ENCODE assay signal across 23 cellular contexts in genomic region chr5:80152778-80153177, GRCh38.
DNase-seq lines count a peak whose midpoint lies in the region; ATAC-seq and TF ChIP-seq lines count a peak whose summit lies in the region.
"Had no signal": no experiment of that assay in that cellular context is flagged by ENCODE, and none has a peak within 500 bp of the region (broad histone marks: within the 10 kb centered on the region; RNA-seq: fewer than 3 reads in every experiment).

No MANE protein-coding gene starts in this region.

- H3K27me3 Mint-ChIP-seq in activated naive CD4-positive, alpha-beta T cell treated with anti-CD3 and anti-CD28 coated beads, Interleukin-2, amount 50 U/mL, for 24 hours = no peaks in the 10 kb centered on the region
- H3K27me3 Mint-ChIP-seq in T-helper 2 cell treated with Interferon-gamma antibody and Interleukin-4, amounts not matched to agents 5 μg/mL and 100 μg/mL, for 36 hours (ENCODE audit: low read depth) = no peaks in the 10 kb centered on the region
- no peaks in the 10 kb centered on the region for H3K27me3 Mint-ChIP-seq in central memory CD8-positive, alpha-beta T cell
- H3K27me3 Mint-ChIP-seq: activated B cell treated with CpG ODN at 0.5 μM for 24 hours had no signal

- H3K36me3 Mint-ChIP-seq in activated naive CD4-positive, alpha-beta T cell treated with anti-CD3 and anti-CD28 coated beads, Interleukin-2, amount 50 U/mL, for 24 hours = peaks cover 24% of the 10 kb centered on the region
- peaks cover 72% of the 10 kb centered on the region for H3K36me3 Mint-ChIP-seq in T-helper 2 cell treated with Interferon-gamma antibody and Interleukin-4, amounts not matched to agents 5 μg/mL and 100 μg/mL, for 36 hours (ENCODE audit: low read depth)
- H3K36me3 Mint-ChIP-seq in central memory CD8-positive, alpha-beta T cell (ENCODE audit: insufficient read depth) = peaks cover 27% of the 10 kb centered on the region

- peak overlapping the region in 3 of 4 donors; percentile 4 to 68 (median 56) for H3K27ac ChIP-seq in tibial nerve
- no peak overlapping the region for H3K27ac ChIP-seq in psoas muscle
- no peak overlapping the region for H3K27ac ChIP-seq in esophagus squamous epithelium
- H3K27ac ChIP-seq: neural progenitor cell, thoracic aorta had no signal

- peaks cover 0 to 38% (median 4%) of the 10 kb centered on the region in 3 donors for H3K36me3 ChIP-seq in tibial nerve
- no peaks in the 10 kb centered on the region for H3K36me3 ChIP-seq in psoas muscle (ENCODE audit: insufficient read depth in 1 of 2, low read depth in 1 of 2)
- H3K36me3 ChIP-seq in esophagus squamous epithelium = peaks cover 0 to 100% (median 0%) of the 10 kb centered on the region in 3 donors
- H3K36me3 ChIP-seq: thoracic aorta had no signal

- peaks cover 77% of the 10 kb centered on the region for H3K4me1 Mint-ChIP-seq in activated naive CD4-positive, alpha-beta T cell treated with anti-CD3 and anti-CD28 coated beads, Interleukin-2, amount 50 U/mL, for 24 hours
- peaks cover 41% of the 10 kb centered on the region for H3K4me1 Mint-ChIP-seq in T-helper 2 cell treated with Interferon-gamma antibody and Interleukin-4, amounts not matched to agents 5 μg/mL and 100 μg/mL, for 36 hours (ENCODE audit: low read depth)
- peaks cover 15% of the 10 kb centered on the region for H3K4me1 Mint-ChIP-seq in central memory CD8-positive, alpha-beta T cell

- TF ChIP-seq POLR2A in tibial nerve (IDR thresholded peaks at IDR 0.05) (no peak), esophagus squamous epithelium (IDR thresholded peaks at IDR 0.05) (no peak)

- no peaks in the 10 kb centered on the region for H3K9me3 Mint-ChIP-seq in activated naive CD4-positive, alpha-beta T cell treated with anti-CD3 and anti-CD28 coated beads, Interleukin-2, amount 50 U/mL, for 24 hours
- H3K9me3 Mint-ChIP-seq in T-helper 2 cell treated with Interferon-gamma antibody and Interleukin-4, amounts not matched to agents 5 μg/mL and 100 μg/mL, for 36 hours = no peaks in the 10 kb centered on the region
- H3K9me3 Mint-ChIP-seq in central memory CD8-positive, alpha-beta T cell = no peaks in the 10 kb centered on the region
- H3K9me3 Mint-ChIP-seq: activated B cell treated with CpG ODN at 0.5 μM for 24 hours, neural progenitor cell had no signal

- TF ChIP-seq CTCF in tibial nerve (IDR thresholded peaks at IDR 0.05) (no peak), psoas muscle (IDR thresholded peaks at IDR 0.05) (no peak), esophagus squamous epithelium (IDR thresholded peaks at IDR 0.05) (no peak)

- intact Hi-C loops in psoas muscle (cut with DNase I) (no loop called here), esophagus squamous epithelium (cut with DNase I) (no loop called here)

- peak; percentile 40 for ATAC-seq in central memory CD8-positive, alpha-beta T cell (replicated peaks; ENCODE audit: extremely low read depth, poor library complexity, severe bottlenecking)
- no peak for ATAC-seq in HG02840 (IDR thresholded peaks at IDR 0.05; ENCODE audit: low FRiP score, unreplicated experiment)
- ATAC-seq in psoas muscle = no peak

- H3K9me3 ChIP-seq in tibial nerve (no peaks in the 10 kb centered on the region), psoas muscle (no peaks in the 10 kb centered on the region), esophagus squamous epithelium (no peaks in the 10 kb centered on the region)
- H3K9me3 ChIP-seq: thoracic aorta had no signal

- peak overlapping the region; percentile 91 for H3K27ac Mint-ChIP-seq in activated naive CD4-positive, alpha-beta T cell treated with anti-CD3 and anti-CD28 coated beads, Interleukin-2, amount 50 U/mL, for 24 hours
- H3K27ac Mint-ChIP-seq in T-helper 2 cell treated with Interferon-gamma antibody and Interleukin-4, amounts not matched to agents 5 μg/mL and 100 μg/mL, for 36 hours = peak overlapping the region; percentile 10
- H3K27ac Mint-ChIP-seq in central memory CD8-positive, alpha-beta T cell (ENCODE audit: low read depth) = no peak overlapping the region
- H3K27ac Mint-ChIP-seq: activated B cell treated with CpG ODN at 0.5 μM for 24 hours, neural progenitor cell had no signal

- H3K27me3 ChIP-seq in tibial nerve (no peaks in the 10 kb centered on the region), psoas muscle (ENCODE audit: insufficient read depth in 3 of 3, low read length in 2 of 3) (no peaks in the 10 kb centered on the region), esophagus squamous epithelium (no peaks in the 10 kb centered on the region)
- H3K27me3 ChIP-seq: neural progenitor cell had no signal

- DNase-seq in activated naive CD4-positive, alpha-beta T cell treated with Interleukin-2 at 50 U/mL for 16 hours = no peak
- DNase-seq in T-helper 2 cell treated with Interferon-gamma antibody and Interleukin-4, amounts not matched to agents 5 μg/mL and 100 μg/mL, for 36 hours (ENCODE audit: low spot score) = no peak
- DNase-seq in central memory CD8-positive, alpha-beta T cell (ENCODE audit: low spot score in 2 of 2) = no peak
- DNase-seq in tibial nerve (ENCODE audit: low spot score in 2 of 2) (no peak), psoas muscle (no peak), esophagus squamous epithelium (lab: John Stamatoyannopoulos, UW) (no peak)
- DNase-seq: activated B cell treated with CpG ODN at 0.5 μM for 24 hours; DMS79 treated with DMSO at 0.1 percent for 48 hours; effector CD4-positive, alpha-beta T cell; HCEC 1CT; left cardiac atrium; MV-4-11; NCI-H1694 treated with DMSO at 0.1 percent for 48 hours; NCI-H2227 treated with DMSO at 0.1 percent for 48 hours; NCI-H774; retina; SHP77 treated with DMSO at 0.1 percent for 48 hours; stimulated activated CD4-positive, alpha-beta T cell treated with anti-CD3 and anti-CD28 coated beads, Interleukin-12 subunit alpha, Interleukin-12 subunit beta, amount 100 ng/mL, for 4 hours; stimulated activated CD8-positive, alpha-beta memory T cell treated with anti-CD3 and anti-CD28 coated beads, Interleukin-4, amount 100 ng/mL, for 48 hours had no signal

- H3K4me3 ChIP-seq in tibial nerve (no peak overlapping the region), psoas muscle (no peak overlapping the region), esophagus squamous epithelium (no peak overlapping the region)
- H3K4me3 ChIP-seq: neural progenitor cell, thoracic aorta had no signal

- H3K4me3 Mint-ChIP-seq in activated naive CD4-positive, alpha-beta T cell treated with anti-CD3 and anti-CD28 coated beads, Interleukin-2, amount 50 U/mL, for 24 hours = peak overlapping the region; percentile 51
- peak overlapping the region; percentile 26 for H3K4me3 Mint-ChIP-seq in T-helper 2 cell treated with Interferon-gamma antibody and Interleukin-4, amounts not matched to agents 5 μg/mL and 100 μg/mL, for 36 hours
- H3K4me3 Mint-ChIP-seq in central memory CD8-positive, alpha-beta T cell = no peak overlapping the region
- H3K4me3 Mint-ChIP-seq: activated B cell treated with CpG ODN at 0.5 μM for 24 hours, neural progenitor cell had no signal

- WGBS in tibial nerve, 2 donors = 71 to 82% methylated on average over 5 of the region's 5 CpGs
- WGBS in psoas muscle, 3 donors = 86 to 97% (median 93%) methylated on average over 5 of the region's 5 CpGs
- WGBS in esophagus squamous epithelium, 2 donors = 88 to 99% methylated on average over 5 of the region's 5 CpGs

- H3K4me1 ChIP-seq in tibial nerve = peaks cover 0 to 29% (median 7%) of the 10 kb centered on the region in 4 donors
- no peaks in the 10 kb centered on the region for H3K4me1 ChIP-seq in psoas muscle
- no peaks in the 10 kb centered on the region for H3K4me1 ChIP-seq in esophagus squamous epithelium

- no peak for TF ChIP-seq EP300 in tibial nerve (IDR thresholded peaks at IDR 0.05)

Comparison
In these comparisons a context has a peak if more than half of its experiments do, and no peak if none do; other contexts are left out.
1. H3K27ac ChIP-seq: peak in tibial nerve (3 of 4); none in psoas muscle (single experiment) and esophagus squamous epithelium (0 of 4).